In the genomic region with DNA sequence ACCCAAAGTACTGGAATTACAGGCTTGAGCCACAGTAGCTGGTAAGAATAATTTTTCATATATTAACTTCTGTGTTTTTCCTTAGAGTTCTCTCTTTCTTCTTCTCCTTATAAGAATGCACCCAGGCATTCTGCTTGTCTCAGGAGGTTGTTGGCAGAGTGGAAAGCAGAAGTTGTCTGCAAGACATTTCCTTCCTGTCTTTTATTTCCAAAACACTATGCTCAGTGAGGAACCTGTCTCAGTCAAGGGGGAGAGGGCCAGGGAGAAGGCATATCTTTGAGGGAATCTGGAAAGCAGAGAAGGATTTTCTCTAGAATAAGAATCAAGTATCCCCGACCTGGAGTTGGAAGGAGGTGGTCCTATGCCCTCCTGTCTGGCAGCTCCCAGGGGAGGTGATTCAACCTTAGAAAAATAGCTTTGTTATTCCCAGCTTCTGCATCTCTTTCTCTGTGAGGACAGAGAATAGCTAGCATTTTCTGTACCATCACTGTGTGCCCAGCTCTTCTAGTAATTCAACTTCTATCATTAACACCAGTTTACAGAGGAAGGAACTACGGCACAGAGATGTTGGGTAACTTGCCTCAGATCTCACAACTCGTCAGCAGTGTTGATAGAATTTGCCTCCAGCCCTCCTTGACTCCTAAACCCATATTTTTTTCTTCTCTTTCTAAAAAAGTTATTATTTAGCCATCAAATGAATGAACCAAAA, we compare ENCODE assay signal across 9 cellular contexts. TPM values are rescaled to one million over a fixed set of nuclear protein-coding genes. Genes with fewer than 3 reads are reported as not detected.
DNase-seq lines count a peak whose midpoint lies in the region; ATAC-seq, FAIRE-seq and TF ChIP-seq lines count a peak whose summit lies in the region.
"Had no signal": no experiment of that assay in that cellular context is flagged by ENCODE, and none has a peak within 500 bp of the region (broad histone marks: within the 10 kb centered on the region; RNA-seq: fewer than 3 reads in every experiment).

No MANE protein-coding gene starts in this region.

- H3K4me1 ChIP-seq in heart left ventricle (peaks cover 0 to 54% (median 25%) of the 10 kb centered on the region in 12 donors), HepG2 (ENCODE audit: insufficient read depth, low read length) (peaks cover 46% of the 10 kb centered on the region), uterus (peaks cover 0 to 6% of the 10 kb centered on the region in 2 donors)

- no peaks in the 10 kb centered on the region for H3K9me3 ChIP-seq in heart left ventricle
- no peaks in the 10 kb centered on the region for H3K9me3 ChIP-seq in SU-DHL-6 (ENCODE audit: insufficient read depth, low read length)
- H3K9me3 ChIP-seq in HepG2 (ENCODE audit: low read length), result no peaks in the 10 kb centered on the region
- no peaks in the 10 kb centered on the region for H3K9me3 ChIP-seq in uterus

- H3K27me3 ChIP-seq in heart left ventricle, result no peaks in the 10 kb centered on the region
- H3K27me3 ChIP-seq in SU-DHL-6 (ENCODE audit: low read length), result no peaks in the 10 kb centered on the region
- H3K27me3 ChIP-seq in HepG2 (ENCODE audit: control insufficient read depth in 1 of 2, insufficient read depth in 2 of 2, low read length in 2 of 2), result no peaks in the 10 kb centered on the region; a peak in 1 of 5 replicates
- H3K27me3 ChIP-seq in uterus, result no peaks in the 10 kb centered on the region

- H3K79me2 ChIP-seq in SU-DHL-6 (ENCODE audit: insufficient read depth, low read length) (peaks cover under 1% of the 10 kb centered on the region; the same call in 1 of the 2 replicates), HepG2 (ENCODE audit: insufficient read depth, low read length) (peaks cover 6% of the 10 kb centered on the region)

- CTCF ChIA-PET in HepG2 (lab: Yijun Ruan, JAX; ENCODE audit: low intra/inter-chr PET ratio, low total read pairs), result no interaction called here

- H3K9ac ChIP-seq in SU-DHL-6 (ENCODE audit: low read length) (no peak overlapping the region), HepG2 (ENCODE audit: insufficient read depth, low read depth, low read length) (0 out of 2 replicates have a peak overlapping the region, but pooled peaks have one; percentile 37)

- no peak overlapping the region for H3K4me3 ChIP-seq in heart left ventricle
- no peak overlapping the region for H3K4me3 ChIP-seq in SU-DHL-6 (ENCODE audit: insufficient read depth, low read length, poor library complexity, severe bottlenecking)
- peak overlapping the region in 1 of 3 experiments; percentile 4; a peak in 2 of 6 replicates for H3K4me3 ChIP-seq in HepG2 (replicated peaks in 1 of 3; ENCODE audit: insufficient read depth in 1 of 3, low read depth in 2 of 3, low read length in 3 of 3)
- H3K4me3 ChIP-seq in uterus, result no peak overlapping the region
- H3K4me3 ChIP-seq: smooth muscle cell had no signal

- in situ Hi-C loops in HepG2 (cut with HindIII; ENCODE audit: extremely low pct_ligation_motif_present, low pct_unique_long_range_greater_than_20kb), result loop anchor here (5.0 kb wide), 1 partner anchor 46 kb away; no protein-coding TSS in a partner anchor

- H2AFZ ChIP-seq in SU-DHL-6 (ENCODE audit: low read depth, low read length, severe bottlenecking) (peak overlapping the region; percentile 10), HepG2 (ENCODE audit: low read length) (no peak overlapping the region)

- no peak for FAIRE-seq in HepG2 (lab: Jason Lieb, UNC)

- H3K27ac ChIP-seq in heart left ventricle, result peak overlapping the region in 9 of 12 donors; percentile 8 to 90 (median 34)
- H3K27ac ChIP-seq in SU-DHL-6 (ENCODE audit: low read depth, low read length), result no peak overlapping the region
- H3K27ac ChIP-seq in HepG2 (ENCODE audit: extremely low read length, insufficient read depth, low read length), result no peak overlapping the region
- H3K27ac ChIP-seq in uterus, result peak overlapping the region; percentile 3 to 99

- TF ChIP-seq CTCF in heart left ventricle (IDR thresholded peaks at IDR 0.05) (no peak), SU-DHL-6 (IDR thresholded peaks at IDR 0.05; ENCODE audit: insufficient read depth, low read length, poor library complexity, severe bottlenecking) (no peak), HepG2 (CRISPR knock-in tag; IDR thresholded peaks at IDR 0.05) (no peak), uterus (IDR thresholded peaks at IDR 0.05) (no peak)

- no peaks in the 10 kb centered on the region for H3F3A ChIP-seq in SU-DHL-6 (ENCODE audit: insufficient read depth)

- peak overlapping the region; percentile 13 for H3K4me2 ChIP-seq in SU-DHL-6 (ENCODE audit: low read depth, low read length, poor library complexity, severe bottlenecking)
- H3K4me2 ChIP-seq in HepG2 (ENCODE audit: low read depth, low read length), result peak overlapping the region; percentile 69; the same call in 1 of the 2 replicates
- H3K4me2 ChIP-seq: smooth muscle cell had no signal

- DNase-seq in heart left ventricle, result no peak
- no peak for DNase-seq in cardiac septum (ENCODE audit: low spot score)
- DNase-seq in HepG2 (ENCODE audit: low spot score), result no peak
- no peak for DNase-seq in uterus
- no peak for DNase-seq in cerebellum (ENCODE audit: low spot score)
- DNase-seq in NCI-H1105 treated with DMSO at 0.1 percent for 48 hours (lab: John Stamatoyannopoulos, UW), result no peak

- TF ChIP-seq POLR2A in heart left ventricle (IDR thresholded peaks at IDR 0.05) (no peak), HepG2 (IDR thresholded peaks at IDR 0.05; ENCODE audit: insufficient read depth in 1 of 2, low read depth in 2 of 2, low read length in 2 of 2) (no peak), uterus (IDR thresholded peaks at IDR 0.05) (no peak)

- POLR2A ChIA-PET in HepG2 (lab: Yijun Ruan, JAX), result interaction anchor here (5.1 kb wide), 1 partner anchor 10 kb away, joined by 26 read pairs; no protein-coding TSS in a partner anchor

- intact Hi-C loops in heart left ventricle (cut with DNase I), result loop anchor here in 5 of 10 donors (5.0 to 10.0 kb wide), 5 partner anchors 41 to 248 kb away; a partner anchor contains a TSS
- intact Hi-C loops in cardiac septum (cut with DNase I), result no loop called here
- intact Hi-C loops in HepG2 (cut with micrococcal nuclease; ENCODE audit: unreplicated experiment), result loop anchor here (1.0 kb wide), 1 partner anchor 10 kb away; no protein-coding TSS in a partner anchor
- intact Hi-C loops in uterus (cut with DNase I; ENCODE audit: low total_unique reads), result no loop called here

- TF ChIP-seq RAD21 in HepG2 (CRISPR knock-in tag; IDR thresholded peaks at IDR 0.05), result no peak

- no TSS peak for BruUV-seq in HepG2 (replicated peaks; lab: Mats Ljungman, UMichigan)

- H3K9me2 ChIP-seq in SU-DHL-6 (replicated peaks; ENCODE audit: insufficient read depth, low read length), result no peaks in the 10 kb centered on the region

- WGBS in heart left ventricle, 4 donors, result 68 to 75% (median 72%) methylated on average over 3 of the region's 3 CpGs
- WGBS in HepG2 (ENCODE audit: low lambda C conversion rate), result 45% methylated on average over 3 of the region's 3 CpGs

- TF ChIP-seq EP300 in HepG2 (IDR thresholded peaks at IDR 0.05; ENCODE audit: low read depth in 2 of 2, low read length in 2 of 2), result no peak
- no peak for TF ChIP-seq EP300 in HepG2 (CRISPR knock-in tag; IDR thresholded peaks at IDR 0.05; ENCODE audit: borderline replicate concordance)

- H3K36me3 ChIP-seq in heart left ventricle, result no peaks in the 10 kb centered on the region
- no peaks in the 10 kb centered on the region for H3K36me3 ChIP-seq in SU-DHL-6 (ENCODE audit: low read length)
- peaks cover 0 to under 1% of the 10 kb centered on the region in 2 experiments; a peak in 2 of 5 replicates for H3K36me3 ChIP-seq in HepG2 (replicated peaks in 1 of 2; ENCODE audit: control insufficient read depth in 1 of 2, insufficient read depth in 2 of 2, low read length in 2 of 2)
- H3K36me3 ChIP-seq in uterus, result no peaks in the 10 kb centered on the region

- ATAC-seq in heart left ventricle, result no peak
- ATAC-seq in HepG2, result no peak
- no peak for ATAC-seq in GM21367 (IDR thresholded peaks at IDR 0.05; ENCODE audit: unreplicated experiment)

- H4K20me1 ChIP-seq in SU-DHL-6 (ENCODE audit: low read depth, low read length) (no peaks in the 10 kb centered on the region), HepG2 (ENCODE audit: insufficient read depth, low read length) (peaks cover 4% of the 10 kb centered on the region)

TF ChIP-seq in HepG2, 621 proteins besides CTCF, POLR2A, EP300 and RAD21 (continues in another document):
- TF ChIP-seq NPAS2 (CRISPR knock-in tag; IDR thresholded peaks at IDR 0.05; ENCODE audit: borderline replicate concordance) (no peak), DNMT3B (CRISPR knock-in tag; conservative IDR thresholded peaks at IDR 0.05) (no peak)

RNA-seq across cellular contexts. Expression of a gene that starts 3.8 kb away (rescaled TPM):
- total RNA-seq in heart left ventricle (10 to 100 TPM in 6 of 9 donors, 1 to 10 TPM in 3; 6.1 to 21.6 (median 10.9) TPM), cardiac septum (9.3 TPM), HepG2 (2016; rRNA removed; fragmentation: Illumina TruSeq; extraction: Trizol) (46.0 and 59.5 TPM in 2 replicates), uterus (10 to 100 TPM in 3 of 4 donors, 1 to 10 TPM in 1; 7.4 to 53.0 (median 29.5) TPM), cerebellum (49.3 TPM)
- polyA plus RNA-seq in heart left ventricle (10 to 100 TPM in 1 of 2 donors, 1 to 10 TPM in 1; 1.9 to 12.8 TPM), HepG2 (2011; rRNA removed) (110 and 119 TPM in 2 replicates)
- 12.8 and 14.6 TPM in 2 replicates for total RNA-seq in HepG2 (2016; cell fraction: cytosol; rRNA removed; fragmentation: Illumina TruSeq; extraction: Trizol; ENCODE audit: low read depth)
- total RNA-seq in HepG2 (2016; cell fraction: insoluble cytoplasmic fraction; rRNA removed; fragmentation: Illumina TruSeq; extraction: Trizol), result 44.4 and 54.4 TPM in 2 replicates
- 20.5 and 21.5 TPM in 2 replicates for total RNA-seq in HepG2 (2016; cell fraction: membrane; rRNA removed; fragmentation: Illumina TruSeq; extraction: Trizol)
- total RNA-seq in HepG2 (2016; cell fraction: nucleus; rRNA removed; fragmentation: Illumina TruSeq; extraction: Trizol), result 50.5 and 53.1 TPM in 2 replicates
- 76.4 and 101 TPM in 2 replicates for polyA plus RNA-seq in HepG2 (2011; cell fraction: cytosol; rRNA removed)
- polyA plus RNA-seq in HepG2 (2011; cell fraction: nucleus; rRNA removed), result 114 and 124 TPM in 2 replicates
- polyA plus RNA-seq in HepG2 (2012), result 53.5 and 68.4 TPM in 2 replicates
- polyA plus RNA-seq in HepG2 (2016; cell fraction: cytosol; fragmentation: Illumina TruSeq; extraction: Trizol; ENCODE audit: low read depth), result 1.7 and 2.2 TPM in 2 replicates
- polyA plus RNA-seq in HepG2 (2016; cell fraction: insoluble cytoplasmic fraction; fragmentation: Illumina TruSeq; extraction: Trizol; ENCODE audit: low read depth), result 32.7 and 38.7 TPM in 2 replicates
- 5.6 and 6.6 TPM in 2 replicates for polyA plus RNA-seq in HepG2 (2016; cell fraction: membrane; fragmentation: Illumina TruSeq; extraction: Trizol; ENCODE audit: low read depth)
- polyA plus RNA-seq in HepG2 (2016; cell fraction: nucleus; fragmentation: Illumina TruSeq; extraction: Trizol; ENCODE audit: insufficient read depth, low read depth), result 51.6 and 53.6 TPM in 2 replicates
- polyA minus RNA-seq in HepG2 (2011; rRNA and poly(A)+ RNA removed; ENCODE audit: low replicate concordance), result 31.2 and 149 TPM in 2 replicates
- polyA minus RNA-seq in HepG2 (2011; cell fraction: cytosol; rRNA and poly(A)+ RNA removed), result 95.1 and 103 TPM in 2 replicates
- 171 and 204 TPM in 2 replicates for polyA minus RNA-seq in HepG2 (2011; cell fraction: nucleus; rRNA and poly(A)+ RNA removed)

Comparison
In these comparisons a context has a peak if more than half of its experiments do, and no peak if none do; other contexts are left out.
1. H3K27ac ChIP-seq: peak in heart left ventricle (9 of 12) and uterus (2 of 2); none in SU-DHL-6 (single experiment) and HepG2 (single experiment).